18 cellular contexts compared by ENCODE assay signal in the genomic region with DNA sequence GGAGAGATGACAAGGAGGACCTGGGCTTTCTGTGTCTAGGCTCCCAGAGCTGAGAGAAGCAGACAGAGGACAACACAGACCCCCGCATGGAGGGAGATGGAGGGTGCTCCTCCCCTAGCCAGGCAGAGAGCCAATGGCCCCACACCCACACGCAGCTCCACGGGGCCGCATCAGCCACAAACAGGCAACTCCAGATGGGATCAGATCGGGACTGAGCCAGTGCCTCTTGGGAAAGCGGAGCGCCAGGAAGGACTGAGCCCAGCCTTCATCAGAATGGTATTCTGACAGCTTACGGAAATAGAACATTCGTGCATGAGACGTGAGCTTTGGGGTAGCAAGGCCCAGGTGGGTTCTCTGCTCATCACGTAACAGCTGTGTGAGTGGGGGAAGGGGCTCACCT.
DNase-seq lines count a peak whose midpoint lies in the region; ATAC-seq and TF ChIP-seq lines count a peak whose summit lies in the region.
"Had no signal": no experiment of that assay in that cellular context is flagged by ENCODE, and none has a peak within 500 bp of the region (broad histone marks: within the 10 kb centered on the region; RNA-seq: fewer than 3 reads in every experiment).

No MANE protein-coding gene starts in this region.

- WGBS in esophagus muscularis mucosa = 43% methylated on average over 8 of the region's 11 CpGs

- H3F3A ChIP-seq in GM23338 (replicated peaks; ENCODE audit: low read depth) = no peaks in the 10 kb centered on the region

- H3K4me1 ChIP-seq in GM23338 (ENCODE audit: insufficient read depth) (no peaks in the 10 kb centered on the region), esophagus muscularis mucosa (no peaks in the 10 kb centered on the region), tibial artery (no peaks in the 10 kb centered on the region)
- H3K4me1 ChIP-seq: HAP-1, SJSA1 had no signal

- H3K9me3 ChIP-seq in esophagus muscularis mucosa = peaks cover 0 to 7% (median 2%) of the 10 kb centered on the region in 4 donors
- no peaks in the 10 kb centered on the region for H3K9me3 ChIP-seq in tibial artery
- H3K9me3 ChIP-seq: HAP-1 had no signal

- H3K27ac Mint-ChIP-seq in GM23338 (no peak overlapping the region), osteocyte (ENCODE audit: unreplicated experiment) (no peak overlapping the region)
- H3K27ac Mint-ChIP-seq: B cell, CD14-positive monocyte had no signal

- H3K9me2 ChIP-seq in GM23338 (ENCODE audit: insufficient read depth) = no peaks in the 10 kb centered on the region

- H3K36me3 Mint-ChIP-seq in GM23338 (ENCODE audit: low read depth) = no peaks in the 10 kb centered on the region; the same call in 2 of the 3 replicates
- H3K36me3 Mint-ChIP-seq in osteocyte (ENCODE audit: unreplicated experiment) = no peaks in the 10 kb centered on the region
- H3K36me3 Mint-ChIP-seq: CD14-positive monocyte had no signal

- intact Hi-C loops in esophagus muscularis mucosa (cut with DNase I) = no loop called here
- intact Hi-C loops in tibial artery (cut with DNase I; ENCODE audit: low total_unique reads) = no loop called here

- DNase-seq in AG10803 (ENCODE audit: low read depth) = peak; percentile 55
- DNase-seq in GM23338 (ENCODE audit: low spot score) = no peak
- DNase-seq in esophagus muscularis mucosa (ENCODE audit: extremely low spot score) = peak; percentile 72
- DNase-seq in osteocyte (ENCODE audit: extremely low spot score, unreplicated experiment) = peak; percentile 59
- no peak for DNase-seq in NCI-H1930 (lab: John Stamatoyannopoulos, UW)
- DNase-seq in tibial artery = no peak
- DNase-seq in islet precursor cell = no peak
- no peak for DNase-seq in foreskin melanocyte
- DNase-seq: DMS79, Kasumi-1, NCI-H187, NCI-H526 treated with DMSO at 0.1 percent for 48 hours had no signal

- H3K36me3 ChIP-seq in GM23338 (ENCODE audit: insufficient read depth) (peaks cover 5% of the 10 kb centered on the region; the same call in 1 of the 2 replicates), esophagus muscularis mucosa (no peaks in the 10 kb centered on the region), tibial artery (no peaks in the 10 kb centered on the region)
- H3K36me3 ChIP-seq: HAP-1, SJSA1 had no signal

- no peaks in the 10 kb centered on the region for H3K79me2 ChIP-seq in GM23338 (replicated peaks; ENCODE audit: insufficient read depth)

- ATAC-seq in GM23338 = peak; percentile 50
- ATAC-seq: GM12878, Right ventricle myocardium inferior had no signal

- H3K4me1 Mint-ChIP-seq in GM23338 (peaks cover 3% of the 10 kb centered on the region; the same call in 2 of the 3 replicates), osteocyte (ENCODE audit: unreplicated experiment) (no peaks in the 10 kb centered on the region)
- H3K4me1 Mint-ChIP-seq: B cell, CD14-positive monocyte had no signal

- H3K9me3 Mint-ChIP-seq in GM23338 = no peaks in the 10 kb centered on the region; the same call in 2 of the 3 replicates
- no peaks in the 10 kb centered on the region for H3K9me3 Mint-ChIP-seq in osteocyte (ENCODE audit: unreplicated experiment)
- H3K9me3 Mint-ChIP-seq: CD14-positive monocyte had no signal

- TF ChIP-seq CTCF in AG10803 (conservative IDR thresholded peaks at IDR 0.05; ENCODE audit: low read length) (no peak), GM23338 (conservative IDR thresholded peaks at IDR 0.05; ENCODE audit: low read depth in 2 of 2) (no peak), esophagus muscularis mucosa (IDR thresholded peaks at IDR 0.05) (no peak), osteocyte (IDR thresholded peaks at IDR 0.05) (no peak), tibial artery (IDR thresholded peaks at IDR 0.05) (no peak)

- H3K4me3 ChIP-seq in AG10803 (ENCODE audit: low read length) (no peak overlapping the region), GM23338 (no peak overlapping the region), esophagus muscularis mucosa (no peak overlapping the region), tibial artery (no peak overlapping the region)
- H3K4me3 ChIP-seq: GM12878, HAP-1, SJSA1 had no signal

- H3K27me3 ChIP-seq in GM23338 (ENCODE audit: insufficient read depth) (no peaks in the 10 kb centered on the region), esophagus muscularis mucosa (peaks cover 0 to 33% (median 0%) of the 10 kb centered on the region in 4 donors), tibial artery (peaks cover 0 to 2% of the 10 kb centered on the region in 2 donors)
- H3K27me3 ChIP-seq: SJSA1 had no signal

- H3K27me3 Mint-ChIP-seq in GM23338 (ENCODE audit: insufficient read depth, low read depth, poor library complexity) (no peaks in the 10 kb centered on the region), osteocyte (ENCODE audit: unreplicated experiment) (peaks cover 11% of the 10 kb centered on the region)

- H3K27ac ChIP-seq in GM23338 (ENCODE audit: low read depth) = no peak overlapping the region
- H3K27ac ChIP-seq in esophagus muscularis mucosa (replicated peaks in 1 of 4) = no peak overlapping the region
- no peak overlapping the region for H3K27ac ChIP-seq in tibial artery
- H3K27ac ChIP-seq: SJSA1 had no signal

- TF ChIP-seq POLR2A in esophagus muscularis mucosa (IDR thresholded peaks at IDR 0.05; ENCODE audit: low read depth) = no peak

- H2AFZ ChIP-seq in GM23338 = no peak overlapping the region

- no peak overlapping the region for H3K4me3 Mint-ChIP-seq in GM23338
- no peak overlapping the region for H3K4me3 Mint-ChIP-seq in osteocyte (ENCODE audit: unreplicated experiment)
- H3K4me3 Mint-ChIP-seq: B cell, CD14-positive monocyte had no signal

- TF ChIP-seq EP300 in esophagus muscularis mucosa (IDR thresholded peaks at IDR 0.05) = no peak

- no peaks in the 10 kb centered on the region for H4K20me1 ChIP-seq in GM23338 (replicated peaks; ENCODE audit: insufficient read depth)

- H3K4me2 ChIP-seq in GM23338 = no peak overlapping the region

TF ChIP-seq in GM23338, 12 proteins besides CTCF, POLR2A, EP300 and RAD21 (continues in another document):
- TF ChIP-seq NANOG (IDR thresholded peaks at IDR 0.05; ENCODE audit: borderline replicate concordance) = no peak
- no peak for TF ChIP-seq EZH2phosphoT487 (IDR thresholded peaks at IDR 0.05; ENCODE audit: unreplicated experiment)
- no peak for TF ChIP-seq EZH2 (IDR thresholded peaks at IDR 0.05; ENCODE audit: low read depth, unreplicated experiment)
- TF ChIP-seq ZNF331 (CRISPR knock-in tag; IDR thresholded peaks at IDR 0.05; ENCODE audit: low read depth) = no peak
- no peak for TF ChIP-seq POLR2AphosphoS5 (IDR thresholded peaks at IDR 0.05; ENCODE audit: low read depth)
- no peak for TF ChIP-seq REST (IDR thresholded peaks at IDR 0.05; ENCODE audit: unreplicated experiment)

Comparison
In these comparisons a context has a peak if more than half of its experiments do, and no peak if none do; other contexts are left out.
1. DNase-seq: peak in AG10803 (single experiment), esophagus muscularis mucosa (single experiment) and osteocyte (single experiment); none in GM23338 (single experiment), NCI-H1930 (0 of 2), tibial artery (0 of 2), islet precursor cell (single experiment) and foreskin melanocyte (single experiment).